Comparison of ENCODE assay signal across 21 cellular contexts in the genomic region with DNA sequence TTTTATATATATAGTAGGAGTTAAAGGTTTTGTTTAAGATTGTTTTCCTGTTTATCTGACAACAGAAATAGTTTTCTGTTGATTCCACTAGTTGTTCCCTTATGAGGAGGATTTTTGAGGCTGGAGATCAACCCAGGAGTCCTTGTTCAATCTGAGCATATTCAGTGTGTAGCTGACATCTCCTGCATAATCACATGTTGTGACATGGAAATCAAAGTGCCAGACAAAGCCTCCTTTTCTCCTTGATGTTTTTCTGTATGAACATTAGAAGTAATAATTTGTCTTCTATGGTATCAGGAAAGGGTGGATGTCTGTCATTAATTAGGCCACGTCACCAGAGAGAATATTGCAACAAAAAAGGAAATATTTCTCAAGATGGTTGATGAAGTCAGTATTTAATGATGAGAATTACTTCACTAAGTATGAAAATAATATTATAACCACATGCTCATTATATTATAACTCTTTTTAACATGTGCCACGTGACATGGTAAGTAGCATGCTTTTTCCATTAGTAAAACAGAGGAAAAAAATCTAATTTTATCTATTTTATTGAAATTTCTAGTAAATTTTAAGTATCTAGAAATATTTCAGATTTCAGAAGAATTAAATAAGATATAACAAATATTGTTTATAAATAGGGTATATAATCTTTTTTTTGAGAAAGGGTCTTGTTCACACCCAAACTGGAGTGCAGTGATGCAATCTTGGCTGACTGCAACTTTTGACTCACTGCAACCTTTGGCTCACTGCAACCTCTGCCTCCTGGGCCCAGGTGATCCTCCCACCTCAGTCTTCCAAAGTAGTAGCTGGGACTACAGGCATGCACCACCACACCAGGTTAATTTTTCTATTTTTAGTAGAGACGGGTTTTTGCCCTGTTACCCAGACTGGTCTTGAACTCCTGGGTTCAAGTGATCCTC.
"Had no signal": no experiment of that assay in that cellular context is flagged by ENCODE, and none has a peak within 500 bp of the region (broad histone marks: within the 10 kb centered on the region; RNA-seq: fewer than 3 reads in every experiment).

No MANE protein-coding gene starts in this region.

- ATAC-seq: activated T-cell treated with anti-CD3 and anti-CD28 coated beads, Interleukin-2, amount 50 U/mL, for 72 hours; body of pancreas; left lung; naive thymus-derived CD8-positive, alpha-beta T cell; stimulated activated memory B cell treated with anti-CD40 and anti-IgM and Interleukin-4, amounts not matched to agents 10 μg/mL and 1 μg/mL and 100 μg/mL, for 72 hours had no signal

- H3K4me3 Mint-ChIP-seq: activated B cell treated with CpG ODN at 0.5 μM for 24 hours; activated CD4-positive, alpha-beta T cell treated with anti-CD3 and anti-CD28 coated beads, Interleukin-2, amount 10 ng/mL, durations not matched to agents 7 days and 5 days; activated naive CD8-positive, alpha-beta T cell; activated T-cell treated with anti-CD3 and anti-CD28 coated beads, Interleukin-2, amount 50 U/mL, for 72 hours; memory B cell; naive thymus-derived CD8-positive, alpha-beta T cell; stimulated activated memory B cell treated with anti-CD40 and anti-IgM and Interleukin-4, amounts not matched to agents 10 μg/mL and 1 μg/mL and 100 μg/mL, for 72 hours had no signal

- H3K9ac ChIP-seq: parathyroid adenoma had no signal

- H2AFZ ChIP-seq: hepatocyte, parathyroid adenoma had no signal

- H3K36me3 Mint-ChIP-seq: activated naive CD8-positive, alpha-beta T cell; memory B cell; naive thymus-derived CD8-positive, alpha-beta T cell; stimulated activated memory B cell treated with anti-CD40 and anti-IgM and Interleukin-4, amounts not matched to agents 10 μg/mL and 1 μg/mL and 100 μg/mL, for 72 hours had no signal

- H3K4me1 Mint-ChIP-seq: activated B cell treated with CpG ODN at 0.5 μM for 24 hours; activated CD4-positive, alpha-beta T cell treated with anti-CD3 and anti-CD28 coated beads, Interleukin-2, amount 10 ng/mL, durations not matched to agents 7 days and 5 days; memory B cell; naive thymus-derived CD8-positive, alpha-beta T cell; stimulated activated memory B cell treated with anti-CD40 and anti-IgM and Interleukin-4, amounts not matched to agents 10 μg/mL and 1 μg/mL and 100 μg/mL, for 72 hours had no signal

- H3K27ac ChIP-seq: body of pancreas, hepatocyte, left lung, neutrophil, parathyroid adenoma, thyroid gland, uterus had no signal

- H3K9me3 ChIP-seq: body of pancreas, left lung, neutrophil, thyroid gland, uterus had no signal

- H3K4me3 ChIP-seq: body of pancreas, hepatocyte, left lung, thyroid gland, uterus had no signal

- H3K4me1 ChIP-seq: body of pancreas, parathyroid adenoma, thyroid gland, uterus had no signal

- H3K27ac Mint-ChIP-seq: activated B cell treated with CpG ODN at 0.5 μM for 24 hours; activated CD4-positive, alpha-beta T cell treated with anti-CD3 and anti-CD28 coated beads, Interleukin-2, amount 10 ng/mL, durations not matched to agents 7 days and 5 days; activated naive CD8-positive, alpha-beta T cell; activated T-cell treated with anti-CD3 and anti-CD28 coated beads, Interleukin-2, amount 50 U/mL, for 72 hours; memory B cell; naive thymus-derived CD8-positive, alpha-beta T cell; stimulated activated memory B cell treated with anti-CD40 and anti-IgM and Interleukin-4, amounts not matched to agents 10 μg/mL and 1 μg/mL and 100 μg/mL, for 72 hours had no signal

- DNase-seq: activated B cell treated with CpG ODN at 0.5 μM for 24 hours; activated CD4-positive, alpha-beta T cell treated with anti-CD3 and anti-CD28 coated beads, Interleukin-2, amount 10 ng/mL, durations not matched to agents 7 days and 5 days; activated CD8-positive, alpha-beta memory T cell treated with anti-CD3 and anti-CD28 coated beads, Interleukin-2, amount 50 U/mL, for 48 hours; activated gamma-delta T cell treated with Interleukin-2 at 50 U/mL for 16 hours; activated T-cell treated with anti-CD3 and anti-CD28 coated beads, Interleukin-2, amount 50 U/mL, for 72 hours; amniotic stem cell; body of pancreas; effector CD8-positive, alpha-beta T cell; islet precursor cell; left lung; naive thymus-derived CD8-positive, alpha-beta T cell; stimulated activated CD4-positive, alpha-beta T cell treated with anti-CD3 and anti-CD28 coated beads, Interleukin-2, amount 100 ng/mL, for 48 hours; T-helper 2 cell; thyroid gland; uterus had no signal

- H3K4me2 ChIP-seq: hepatocyte had no signal

- H3K27me3 ChIP-seq: body of pancreas, hepatocyte, left lung, neutrophil, thyroid gland, uterus had no signal

- H3K9me3 Mint-ChIP-seq: activated B cell treated with CpG ODN at 0.5 μM for 24 hours; activated CD4-positive, alpha-beta T cell treated with anti-CD3 and anti-CD28 coated beads, Interleukin-2, amount 10 ng/mL, durations not matched to agents 7 days and 5 days; activated T-cell treated with anti-CD3 and anti-CD28 coated beads, Interleukin-2, amount 50 U/mL, for 72 hours; memory B cell; naive thymus-derived CD8-positive, alpha-beta T cell; stimulated activated memory B cell treated with anti-CD40 and anti-IgM and Interleukin-4, amounts not matched to agents 10 μg/mL and 1 μg/mL and 100 μg/mL, for 72 hours had no signal

- H3K36me3 ChIP-seq: left lung, neutrophil, thyroid gland, uterus had no signal

- H3K79me2 ChIP-seq: hepatocyte, parathyroid adenoma had no signal
